13 cellular contexts compared by ENCODE assay signal in genomic region chr21:41321211-41321907, GRCh38. TPM values are rescaled to one million over a fixed set of nuclear protein-coding genes. Genes with fewer than 3 reads are reported as not detected.
DNase-seq lines count a peak whose midpoint lies in the region; ATAC-seq and TF ChIP-seq lines count a peak whose summit lies in the region.
"Had no signal": no experiment of that assay in that cellular context is flagged by ENCODE, and none has a peak within 500 bp of the region (broad histone marks: within the 10 kb centered on the region; RNA-seq: fewer than 3 reads in every experiment).

No MANE protein-coding gene starts in this region.

- peak; percentile 26 for TF ChIP-seq CTCF in GM13977 (IDR thresholded peaks at IDR 0.05; ENCODE audit: extremely low read depth, insufficient read depth, missing control alignments)

- DNase-seq in COR-L47 (lab: John Stamatoyannopoulos, UW) (peak; percentile 29), GM13977 (ENCODE audit: low spot score) (no peak), NCI-H510A treated with DMSO at 0.1 percent for 48 hours (lab: John Stamatoyannopoulos, UW) (peak; percentile 82), HuH-7.5 (ENCODE audit: low spot score) (no peak), dermis blood vessel endothelial cell (no peak)
- DNase-seq: activated CD4-positive, CD25-positive, alpha-beta regulatory T cell treated with anti-CD3 and anti-CD28 coated beads, Interleukin-2, amount 50 U/mL, for 72 hours; KBM-7 had no signal

- no peak overlapping the region for H3K9ac ChIP-seq in duodenal mucosa (ENCODE audit: low read depth in 1 of 2, low read length in 2 of 2)

- peaks cover 0 to 2% of the 10 kb centered on the region in 2 donors for H3K27me3 ChIP-seq in duodenal mucosa (ENCODE audit: control insufficient read depth in 1 of 2, insufficient read depth in 2 of 2, low read length in 2 of 2)

- H3K4me3 ChIP-seq in duodenal mucosa (ENCODE audit: low read depth in 1 of 2, low read length in 2 of 2) = peak overlapping the region; percentile 2 to 15

- H3K36me3 ChIP-seq in duodenal mucosa (ENCODE audit: control insufficient read depth in 1 of 2, insufficient read depth in 2 of 2, low read length in 2 of 2) = peaks cover 0 to 23% of the 10 kb centered on the region in 2 donors

- ATAC-seq in GM18907 (IDR thresholded peaks at IDR 0.05; ENCODE audit: unreplicated experiment) = no peak
- no peak for ATAC-seq in HG03520 (IDR thresholded peaks at IDR 0.05; ENCODE audit: unreplicated experiment)
- ATAC-seq: SK-N-SH treated with all-trans-retinoic acid at 6 μM for 48 hours had no signal

- H3K9me3 ChIP-seq in duodenal mucosa (ENCODE audit: control insufficient read depth in 1 of 2, low read length in 2 of 2) = no peaks in the 10 kb centered on the region

- in situ Hi-C loops in GM13977 (cut with MboI; ENCODE audit: low pct_unique_long_range_greater_than_20kb, low sequenced_read_pairs, unreplicated experiment) = no loop called here

- H3K27ac ChIP-seq in duodenal mucosa (ENCODE audit: low read depth, low read length) = no peak overlapping the region

- peaks cover 64 to 77% of the 10 kb centered on the region in 2 donors for H3K4me1 ChIP-seq in duodenal mucosa (ENCODE audit: control insufficient read depth in 1 of 2, insufficient read depth in 2 of 2, low read length in 2 of 2)

RNA-seq across cellular contexts. Expression of gene FAM3B, which starts 4.8 kb away (rescaled TPM):
- not detected in 2 replicates for total RNA-seq in dermis blood vessel endothelial cell
- total RNA-seq: dermis microvascular lymphatic vessel endothelial cell, temporal lobe had no signal

RNA-seq across cellular contexts. Expression of gene MX2, which starts 40.5 kb away (rescaled TPM):
- 0.19 and 0.85 TPM in 2 replicates for total RNA-seq in dermis blood vessel endothelial cell

Comparison
In these comparisons a context has a peak if more than half of its experiments do, and no peak if none do; other contexts are left out.
1. DNase-seq: peak in COR-L47 (single experiment) and NCI-H510A treated with DMSO at 0.1 percent for 48 hours (single experiment); none in GM13977 (single experiment), HuH-7.5 (single experiment) and dermis blood vessel endothelial cell (single experiment).